In genomic region chr21:15839026-15839425, GRCh38 we compare ENCODE assay signal across 23 cellular contexts.
"Had no signal": no experiment of that assay in that cellular context is flagged by ENCODE, and none has a peak within 500 bp of the region (broad histone marks: within the 10 kb centered on the region; RNA-seq: fewer than 3 reads in every experiment).

No MANE protein-coding gene starts in this region.

- H3K36me3 ChIP-seq: adrenal gland had no signal

- H3K4me3 Mint-ChIP-seq: activated CD8-positive, alpha-beta T cell treated with anti-CD3 and anti-CD28 coated beads for 36 hours; activated naive CD8-positive, alpha-beta T cell treated with anti-CD3 and anti-CD28 coated beads for 36 hours; nephron; WTC11 had no signal

- DNase-seq: activated CD4-positive, alpha-beta T cell treated with anti-CD3 and anti-CD28 coated beads, Interleukin-2, amount 50 U/mL, for 1 hour; activated CD8-positive, alpha-beta T cell treated with anti-CD3 and anti-CD28 coated beads for 36 hours; activated naive CD4-positive, alpha-beta T cell; activated naive CD8-positive, alpha-beta T cell treated with anti-CD3 and anti-CD28 coated beads for 36 hours; activated T-cell treated with anti-CD3 and anti-CD28 coated beads, Interleukin-2, amount 50 U/mL, for 48 hours; adrenal gland; aorta; effector CD8-positive, alpha-beta T cell; heart right ventricle; left ventricle myocardium inferior; mucosa of descending colon; right lobe of liver; stimulated activated CD4-positive, alpha-beta T cell treated with anti-CD3 and anti-CD28 coated beads, Interleukin-2, amount 100 ng/mL, for 48 hours; stimulated activated naive CD4-positive, alpha-beta T cell treated with Interleukin-2 at 50 U/mL for 16 hours; T-helper 2 cell had no signal

- H3K4me3 ChIP-seq: adrenal gland, gastroesophageal sphincter, heart right ventricle, left ventricle myocardium inferior, lung, mucosa of descending colon, right lobe of liver, tibial nerve had no signal

- H3K27me3 ChIP-seq: adrenal gland, gastroesophageal sphincter, heart right ventricle, right lobe of liver, tibial nerve had no signal

- H3K4me1 ChIP-seq: right lobe of liver had no signal

- H3K27me3 Mint-ChIP-seq: activated CD8-positive, alpha-beta T cell treated with anti-CD3 and anti-CD28 coated beads for 36 hours; activated naive CD8-positive, alpha-beta T cell treated with anti-CD3 and anti-CD28 coated beads for 36 hours had no signal

- H3K27ac Mint-ChIP-seq: activated CD8-positive, alpha-beta T cell treated with anti-CD3 and anti-CD28 coated beads for 36 hours; activated naive CD8-positive, alpha-beta T cell treated with anti-CD3 and anti-CD28 coated beads for 36 hours; activated T-helper 2 cell treated with anti-CD3 and anti-CD28 coated beads, Interferon-gamma antibody, Interleukin-2, Interleukin-4, amounts not matched to agents 10 μg/mL and 5 μg/mL and 100 μg/mL, durations not matched to agents 14 hours and 24 hours and 36 hours; nephron; WTC11 had no signal

- H3K4me1 Mint-ChIP-seq: activated naive CD8-positive, alpha-beta T cell treated with anti-CD3 and anti-CD28 coated beads for 36 hours; nephron; WTC11 had no signal

- FAIRE-seq: colon, endometrium had no signal

- H3K9me3 Mint-ChIP-seq: activated CD8-positive, alpha-beta T cell treated with anti-CD3 and anti-CD28 coated beads for 36 hours; activated naive CD8-positive, alpha-beta T cell treated with anti-CD3 and anti-CD28 coated beads for 36 hours; activated T-helper 2 cell treated with anti-CD3 and anti-CD28 coated beads, Interferon-gamma antibody, Interleukin-2, Interleukin-4, amounts not matched to agents 10 μg/mL and 5 μg/mL and 100 μg/mL, durations not matched to agents 14 hours and 24 hours and 36 hours; nephron; WTC11 had no signal

- H3K36me3 Mint-ChIP-seq: activated naive CD8-positive, alpha-beta T cell treated with anti-CD3 and anti-CD28 coated beads for 36 hours had no signal

- H3K27ac ChIP-seq: adrenal gland, heart right ventricle, left ventricle myocardium inferior, right lobe of liver, tibial nerve had no signal

- H3K9me3 ChIP-seq: adrenal gland, gastroesophageal sphincter, heart right ventricle, left ventricle myocardium inferior, mucosa of descending colon, right lobe of liver, tibial nerve had no signal
